29 cellular contexts compared by ENCODE assay signal in the genomic region with DNA sequence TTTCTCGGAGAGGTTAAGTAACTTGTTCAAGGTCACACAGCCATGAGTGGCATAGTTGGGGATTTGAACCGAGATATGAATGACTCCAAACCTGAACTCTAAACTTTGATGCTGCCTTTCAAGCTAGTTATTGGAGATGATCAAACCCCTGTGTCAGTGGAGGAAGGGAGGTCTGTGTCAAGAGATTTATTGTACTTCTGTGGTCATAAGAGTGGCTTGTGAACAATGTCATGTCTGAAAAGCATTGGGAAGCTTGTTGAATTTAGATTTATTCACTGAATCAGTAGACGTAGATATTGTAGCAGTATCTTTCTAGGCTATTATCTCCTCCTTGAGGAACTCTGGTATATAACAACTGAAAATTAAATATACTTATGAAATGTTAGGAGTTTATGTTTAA. TPM values are rescaled to one million over a fixed set of nuclear protein-coding genes. Genes with fewer than 3 reads are reported as not detected.
A peak's percentile ranks its signal among the peaks of the same experiment; 100 is the strongest.
DNase-seq lines count a peak whose midpoint lies in the region; ATAC-seq and TF ChIP-seq lines count a peak whose summit lies in the region.
"Had no signal": no experiment of that assay in that cellular context is flagged by ENCODE, and none has a peak within 500 bp of the region (broad histone marks: within the 10 kb centered on the region; RNA-seq: fewer than 3 reads in every experiment).

No MANE protein-coding gene starts in this region.

- H3K4me3 Mint-ChIP-seq in CD14-positive monocyte (peak overlapping the region in 1 of 2 donors; percentile 78), IgD-negative memory B cell (no peak overlapping the region), chondrocyte (ENCODE audit: unreplicated experiment) (no peak overlapping the region), natural killer cell (no peak overlapping the region)
- H3K4me3 Mint-ChIP-seq: activated CD4-positive, alpha-beta memory T cell treated with anti-CD3 and anti-CD28 coated beads for 36 hours; activated naive CD8-positive, alpha-beta T cell treated with anti-CD3 and anti-CD28 coated beads for 36 hours; naive thymus-derived CD8-positive, alpha-beta T cell; T-cell had no signal

- peaks cover 84% of the 10 kb centered on the region for H3K4me1 Mint-ChIP-seq in CD14-positive monocyte
- peaks cover 23 to 58% (median 51%) of the 10 kb centered on the region in 3 donors for H3K4me1 Mint-ChIP-seq in IgD-negative memory B cell
- no peaks in the 10 kb centered on the region for H3K4me1 Mint-ChIP-seq in chondrocyte (ENCODE audit: low read depth)
- H3K4me1 Mint-ChIP-seq in natural killer cell: peaks cover 31 to 43% of the 10 kb centered on the region in 2 donors

- H3K27me3 Mint-ChIP-seq in CD14-positive monocyte (ENCODE audit: low read depth in 3 of 3) (no peaks in the 10 kb centered on the region), IgD-negative memory B cell (no peaks in the 10 kb centered on the region), chondrocyte (ENCODE audit: low read depth) (peaks cover 5% of the 10 kb centered on the region), natural killer cell (ENCODE audit: low read depth in 2 of 2) (no peaks in the 10 kb centered on the region)
- H3K27me3 Mint-ChIP-seq: activated CD4-positive, alpha-beta memory T cell treated with anti-CD3 and anti-CD28 coated beads for 36 hours; activated naive CD8-positive, alpha-beta T cell treated with anti-CD3 and anti-CD28 coated beads for 36 hours; naive thymus-derived CD8-positive, alpha-beta T cell; T-cell had no signal

- H3K9me3 Mint-ChIP-seq in CD14-positive monocyte: no peaks in the 10 kb centered on the region
- no peaks in the 10 kb centered on the region for H3K9me3 Mint-ChIP-seq in IgD-negative memory B cell
- H3K9me3 Mint-ChIP-seq in chondrocyte (ENCODE audit: low read depth): no peaks in the 10 kb centered on the region
- H3K9me3 Mint-ChIP-seq in natural killer cell: no peaks in the 10 kb centered on the region
- H3K9me3 Mint-ChIP-seq: activated CD4-positive, alpha-beta memory T cell treated with anti-CD3 and anti-CD28 coated beads for 36 hours; activated naive CD8-positive, alpha-beta T cell treated with anti-CD3 and anti-CD28 coated beads for 36 hours; naive thymus-derived CD8-positive, alpha-beta T cell; T-cell had no signal

- H3K27ac Mint-ChIP-seq in CD14-positive monocyte: peak overlapping the region; percentile 16 to 89 (median 82)
- H3K27ac Mint-ChIP-seq in IgD-negative memory B cell: peak overlapping the region; percentile 6 to 44 (median 15)
- H3K27ac Mint-ChIP-seq in chondrocyte (ENCODE audit: unreplicated experiment): no peak overlapping the region
- peak overlapping the region; percentile 36 to 71 for H3K27ac Mint-ChIP-seq in natural killer cell
- H3K27ac Mint-ChIP-seq: activated CD4-positive, alpha-beta memory T cell treated with anti-CD3 and anti-CD28 coated beads for 36 hours; activated naive CD8-positive, alpha-beta T cell treated with anti-CD3 and anti-CD28 coated beads for 36 hours; T-cell had no signal

- DNase-seq in CD14-positive monocyte (ENCODE audit: low spot score) (no peak), chondrocyte (ENCODE audit: low spot score) (no peak), natural killer cell (no peak), T-helper 2 cell (no peak), HPDE6-E6E7 (ENCODE audit: extremely low spot score) (no peak), head of caudate nucleus (no peak)
- DNase-seq: ACHN; activated CD4-positive, alpha-beta memory T cell treated with anti-CD3 and anti-CD28 coated beads for 36 hours; activated effector memory CD4-positive, alpha-beta T cell treated with anti-CD3 and anti-CD28 coated beads, Interleukin-2, amount 50 U/mL, for 16 hours; activated naive CD8-positive, alpha-beta T cell treated with anti-CD3 and anti-CD28 coated beads for 36 hours; activated T-cell treated with anti-CD3 and anti-CD28 coated beads for 4 hours; caudate nucleus; DND-41; islet precursor cell; midbrain; naive thymus-derived CD8-positive, alpha-beta T cell; NCI-H1694 treated with DMSO at 0.1 percent for 48 hours; NCI-H2171; NCI-H524; NK-92 treated with Interleukin-12 subunit alpha and Interleukin-12 subunit beta, amount 100 ng/mL, for 24 hours; Peyer's patch; retina; SHP77 treated with DMSO at 0.1 percent for 48 hours; stimulated activated CD4-positive, alpha-beta T cell treated with anti-CD3 and anti-CD28 coated beads, Interleukin-2, amount 100 ng/mL, for 24 hours; T-cell; upper lobe of left lung had no signal

- TF ChIP-seq CTCF in CD14-positive monocyte (IDR thresholded peaks at IDR 0.05) (peak; percentile 21), chondrocyte (IDR thresholded peaks at IDR 0.05) (peak; percentile 39), natural killer cell (IDR thresholded peaks at IDR 0.05) (no peak)

- ATAC-seq in natural killer cell: no peak
- ATAC-seq in GM21723 (IDR thresholded peaks at IDR 0.05; ENCODE audit: unreplicated experiment): no peak
- ATAC-seq: activated CD4-positive, CD25-positive, alpha-beta regulatory T cell treated with anti-CD3 and anti-CD28 coated beads, Interleukin-2, amount 50 U/mL, for 24 hours; naive thymus-derived CD8-positive, alpha-beta T cell; T-cell had no signal

- intact Hi-C loops in CD14-positive monocyte (cut with micrococcal nuclease): loop anchor here in 1 of 2 donors (10.0 kb wide), 1 partner anchor 124 kb away; no protein-coding TSS in a partner anchor
- intact Hi-C loops in natural killer cell (cut with micrococcal nuclease): no loop called here
- intact Hi-C loops in head of caudate nucleus (cut with DNase I): no loop called here

- H3K36me3 Mint-ChIP-seq in CD14-positive monocyte: peaks cover 31 to 41% of the 10 kb centered on the region in 2 donors
- peaks cover 5% of the 10 kb centered on the region for H3K36me3 Mint-ChIP-seq in IgD-negative memory B cell
- H3K36me3 Mint-ChIP-seq in chondrocyte (ENCODE audit: low read depth): no peaks in the 10 kb centered on the region
- no peaks in the 10 kb centered on the region for H3K36me3 Mint-ChIP-seq in natural killer cell

RNA-seq across cellular contexts. Expression of a gene that starts 27.3 kb away (rescaled TPM):
- polyA plus RNA-seq in CD14-positive monocyte: 100 to 1,000 TPM; 219 to 250 TPM
- polyA plus RNA-seq in IgD-negative memory B cell: 112 TPM
- 0.56 to 1.2 TPM (median 0.62 TPM) in 3 replicates for total RNA-seq in chondrocyte
- total RNA-seq in natural killer cell: 10 to 100 TPM; 17.2 to 26.8 (median 21.3) TPM
